Comparison of ENCODE assay signal across 1 cellular context in the genomic region with DNA sequence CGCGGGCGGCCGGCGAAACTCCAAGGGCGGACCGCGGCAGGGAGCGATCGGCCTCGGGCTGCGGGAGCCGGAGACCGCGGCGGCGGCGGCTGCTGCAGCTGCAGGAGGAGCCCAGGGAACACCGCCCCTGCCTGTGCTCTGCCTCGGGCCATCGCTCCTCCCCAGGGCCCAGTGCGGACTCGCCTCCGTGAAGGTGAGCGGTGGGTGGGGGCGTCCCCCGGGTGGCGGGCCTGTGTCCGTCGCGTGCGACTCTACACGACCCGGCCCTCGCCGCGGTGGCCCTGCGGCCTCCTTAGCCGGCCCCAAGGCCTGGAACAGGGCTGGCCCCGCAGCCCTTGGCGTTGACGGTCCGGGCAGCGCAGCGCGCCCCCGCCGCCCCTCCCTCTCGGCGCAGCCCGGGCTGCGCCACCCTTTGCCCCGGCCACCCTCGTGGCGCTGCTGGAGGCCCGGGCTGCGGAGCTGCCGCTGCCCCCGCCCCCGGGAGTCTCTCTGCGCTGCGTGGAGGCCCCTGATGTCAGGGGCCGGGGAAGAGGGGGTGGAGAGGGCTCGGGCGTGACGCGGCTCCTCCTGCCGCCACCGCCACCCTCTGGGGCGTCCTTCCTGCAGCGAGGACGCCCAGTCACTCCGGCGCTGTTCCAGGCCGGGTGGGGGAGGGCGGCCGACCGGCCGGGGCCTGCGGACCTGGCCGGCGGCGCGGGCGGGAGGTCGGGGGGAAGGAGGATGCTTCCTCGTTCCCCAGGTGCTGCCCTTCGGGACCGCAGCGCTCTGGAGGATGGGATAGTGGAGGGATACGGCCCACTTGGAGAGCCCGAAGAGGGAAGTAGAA.
A peak's percentile ranks its signal among the peaks of the same experiment; 100 is the strongest.
TF ChIP-seq lines count a peak whose summit lies in the region.

No MANE protein-coding gene starts in this region.

TF ChIP-seq in HepG2, 621 proteins besides CTCF, POLR2A, EP300 and RAD21 (continued from another document and continues in another):
- TF ChIP-seq, protein P1, sequence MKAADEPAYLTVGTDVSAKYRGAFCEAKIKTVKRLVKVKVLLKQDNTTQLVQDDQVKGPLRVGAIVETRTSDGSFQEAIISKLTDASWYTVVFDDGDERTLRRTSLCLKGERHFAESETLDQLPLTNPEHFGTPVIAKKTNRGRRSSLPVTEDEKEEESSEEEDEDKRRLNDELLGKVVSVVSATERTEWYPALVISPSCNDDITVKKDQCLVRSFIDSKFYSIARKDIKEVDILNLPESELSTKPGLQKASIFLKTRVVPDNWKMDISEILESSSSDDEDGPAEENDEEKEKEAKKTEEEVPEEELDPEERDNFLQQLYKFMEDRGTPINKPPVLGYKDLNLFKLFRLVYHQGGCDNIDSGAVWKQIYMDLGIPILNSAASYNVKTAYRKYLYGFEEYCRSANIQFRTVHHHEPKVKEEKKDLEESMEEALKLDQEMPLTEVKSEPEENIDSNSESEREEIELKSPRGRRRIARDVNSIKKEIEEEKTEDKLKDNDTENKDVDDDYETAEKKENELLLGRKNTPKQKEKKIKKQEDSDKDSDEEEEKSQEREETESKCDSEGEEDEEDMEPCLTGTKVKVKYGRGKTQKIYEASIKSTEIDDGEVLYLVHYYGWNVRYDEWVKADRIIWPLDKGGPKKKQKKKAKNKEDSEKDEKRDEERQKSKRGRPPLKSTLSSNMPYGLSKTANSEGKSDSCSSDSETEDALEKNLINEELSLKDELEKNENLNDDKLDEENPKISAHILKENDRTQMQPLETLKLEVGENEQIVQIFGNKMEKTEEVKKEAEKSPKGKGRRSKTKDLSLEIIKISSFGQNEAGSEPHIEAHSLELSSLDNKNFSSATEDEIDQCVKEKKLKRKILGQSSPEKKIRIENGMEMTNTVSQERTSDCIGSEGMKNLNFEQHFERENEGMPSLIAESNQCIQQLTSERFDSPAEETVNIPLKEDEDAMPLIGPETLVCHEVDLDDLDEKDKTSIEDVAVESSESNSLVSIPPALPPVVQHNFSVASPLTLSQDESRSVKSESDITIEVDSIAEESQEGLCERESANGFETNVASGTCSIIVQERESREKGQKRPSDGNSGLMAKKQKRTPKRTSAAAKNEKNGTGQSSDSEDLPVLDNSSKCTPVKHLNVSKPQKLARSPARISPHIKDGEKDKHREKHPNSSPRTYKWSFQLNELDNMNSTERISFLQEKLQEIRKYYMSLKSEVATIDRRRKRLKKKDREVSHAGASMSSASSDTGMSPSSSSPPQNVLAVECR (CRISPR knock-in tag; IDR thresholded peaks at IDR 0.05; ENCODE audit: borderline replicate concordance): peak; percentile 71
- peak; percentile 56; the same call in 1 of the 2 replicates for TF ChIP-seq ZSCAN31 (CRISPR knock-in tag; IDR thresholded peaks at IDR 0.05; ENCODE audit: low read depth)
- TF ChIP-seq ZNF879 (CRISPR knock-in tag; IDR thresholded peaks at IDR 0.05): no peak
- no peak; the same call in 1 of the 2 replicates for TF ChIP-seq MED1 (CRISPR knock-in tag; IDR thresholded peaks at IDR 0.05)
- TF ChIP-seq, protein P2, sequence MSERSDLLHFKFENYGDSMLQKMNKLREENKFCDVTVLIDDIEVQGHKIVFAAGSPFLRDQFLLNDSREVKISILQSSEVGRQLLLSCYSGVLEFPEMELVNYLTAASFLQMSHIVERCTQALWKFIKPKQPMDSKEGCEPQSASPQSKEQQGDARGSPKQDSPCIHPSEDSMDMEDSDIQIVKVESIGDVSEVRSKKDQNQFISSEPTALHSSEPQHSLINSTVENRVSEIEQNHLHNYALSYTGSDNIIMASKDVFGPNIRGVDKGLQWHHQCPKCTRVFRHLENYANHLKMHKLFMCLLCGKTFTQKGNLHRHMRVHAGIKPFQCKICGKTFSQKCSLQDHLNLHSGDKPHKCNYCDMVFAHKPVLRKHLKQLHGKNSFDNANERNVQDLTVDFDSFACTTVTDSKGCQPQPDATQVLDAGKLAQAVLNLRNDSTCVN (CRISPR knock-in tag; IDR thresholded peaks at IDR 0.05; ENCODE audit: borderline replicate concordance): 0 out of 2 replicates have a peak, but pooled peaks have one; percentile 55
- TF ChIP-seq ATF7-NPFF (CRISPR knock-in tag; IDR thresholded peaks at IDR 0.05; ENCODE audit: low read depth): peak; percentile 78
- peak; percentile 64; the same call in 1 of the 2 replicates for TF ChIP-seq ZNF224 (CRISPR knock-in tag; IDR thresholded peaks at IDR 0.05)
- TF ChIP-seq, protein P3, sequence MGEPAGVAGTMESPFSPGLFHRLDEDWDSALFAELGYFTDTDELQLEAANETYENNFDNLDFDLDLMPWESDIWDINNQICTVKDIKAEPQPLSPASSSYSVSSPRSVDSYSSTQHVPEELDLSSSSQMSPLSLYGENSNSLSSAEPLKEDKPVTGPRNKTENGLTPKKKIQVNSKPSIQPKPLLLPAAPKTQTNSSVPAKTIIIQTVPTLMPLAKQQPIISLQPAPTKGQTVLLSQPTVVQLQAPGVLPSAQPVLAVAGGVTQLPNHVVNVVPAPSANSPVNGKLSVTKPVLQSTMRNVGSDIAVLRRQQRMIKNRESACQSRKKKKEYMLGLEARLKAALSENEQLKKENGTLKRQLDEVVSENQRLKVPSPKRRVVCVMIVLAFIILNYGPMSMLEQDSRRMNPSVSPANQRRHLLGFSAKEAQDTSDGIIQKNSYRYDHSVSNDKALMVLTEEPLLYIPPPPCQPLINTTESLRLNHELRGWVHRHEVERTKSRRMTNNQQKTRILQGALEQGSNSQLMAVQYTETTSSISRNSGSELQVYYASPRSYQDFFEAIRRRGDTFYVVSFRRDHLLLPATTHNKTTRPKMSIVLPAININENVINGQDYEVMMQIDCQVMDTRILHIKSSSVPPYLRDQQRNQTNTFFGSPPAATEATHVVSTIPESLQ (CRISPR knock-in tag; conservative IDR thresholded peaks at IDR 0.05): no peak
- TF ChIP-seq, protein P4, sequence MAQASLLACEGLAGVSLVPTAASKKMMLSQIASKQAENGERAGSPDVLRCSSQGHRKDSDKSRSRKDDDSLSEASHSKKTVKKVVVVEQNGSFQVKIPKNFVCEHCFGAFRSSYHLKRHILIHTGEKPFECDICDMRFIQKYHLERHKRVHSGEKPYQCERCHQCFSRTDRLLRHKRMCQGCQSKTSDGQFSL (CRISPR knock-in tag; IDR thresholded peaks at IDR 0.05): no peak
- TF ChIP-seq ZNF660 (CRISPR knock-in tag; IDR thresholded peaks at IDR 0.05; ENCODE audit: borderline replicate concordance, low read depth): no peak
- TF ChIP-seq, protein P5, sequence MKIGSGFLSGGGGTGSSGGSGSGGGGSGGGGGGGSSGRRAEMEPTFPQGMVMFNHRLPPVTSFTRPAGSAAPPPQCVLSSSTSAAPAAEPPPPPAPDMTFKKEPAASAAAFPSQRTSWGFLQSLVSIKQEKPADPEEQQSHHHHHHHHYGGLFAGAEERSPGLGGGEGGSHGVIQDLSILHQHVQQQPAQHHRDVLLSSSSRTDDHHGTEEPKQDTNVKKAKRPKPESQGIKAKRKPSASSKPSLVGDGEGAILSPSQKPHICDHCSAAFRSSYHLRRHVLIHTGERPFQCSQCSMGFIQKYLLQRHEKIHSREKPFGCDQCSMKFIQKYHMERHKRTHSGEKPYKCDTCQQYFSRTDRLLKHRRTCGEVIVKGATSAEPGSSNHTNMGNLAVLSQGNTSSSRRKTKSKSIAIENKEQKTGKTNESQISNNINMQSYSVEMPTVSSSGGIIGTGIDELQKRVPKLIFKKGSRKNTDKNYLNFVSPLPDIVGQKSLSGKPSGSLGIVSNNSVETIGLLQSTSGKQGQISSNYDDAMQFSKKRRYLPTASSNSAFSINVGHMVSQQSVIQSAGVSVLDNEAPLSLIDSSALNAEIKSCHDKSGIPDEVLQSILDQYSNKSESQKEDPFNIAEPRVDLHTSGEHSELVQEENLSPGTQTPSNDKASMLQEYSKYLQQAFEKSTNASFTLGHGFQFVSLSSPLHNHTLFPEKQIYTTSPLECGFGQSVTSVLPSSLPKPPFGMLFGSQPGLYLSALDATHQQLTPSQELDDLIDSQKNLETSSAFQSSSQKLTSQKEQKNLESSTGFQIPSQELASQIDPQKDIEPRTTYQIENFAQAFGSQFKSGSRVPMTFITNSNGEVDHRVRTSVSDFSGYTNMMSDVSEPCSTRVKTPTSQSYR (CRISPR knock-in tag; IDR thresholded peaks at IDR 0.05; ENCODE audit: borderline replicate concordance): peak; percentile 17; the same call in 1 of the 2 replicates
- TF ChIP-seq SATB2 (CRISPR knock-in tag; IDR thresholded peaks at IDR 0.05): no peak
- no peak for TF ChIP-seq RNF2 (conservative IDR thresholded peaks at IDR 0.05; ENCODE audit: low read depth)
- TF ChIP-seq ZSCAN25 (CRISPR knock-in tag; IDR thresholded peaks at IDR 0.05): peak; percentile 26; the same call in 1 of the 2 replicates
- TF ChIP-seq RORA (CRISPR knock-in tag; IDR thresholded peaks at IDR 0.05): no peak
- peak; percentile 4 for TF ChIP-seq DMAP1 (CRISPR knock-in tag; IDR thresholded peaks at IDR 0.05)
- TF ChIP-seq YY1 (IDR thresholded peaks at IDR 0.05; ENCODE audit: insufficient read depth, insufficient replicate concordance, low read depth, low read length): peak; percentile 7
- TF ChIP-seq, protein P6, sequence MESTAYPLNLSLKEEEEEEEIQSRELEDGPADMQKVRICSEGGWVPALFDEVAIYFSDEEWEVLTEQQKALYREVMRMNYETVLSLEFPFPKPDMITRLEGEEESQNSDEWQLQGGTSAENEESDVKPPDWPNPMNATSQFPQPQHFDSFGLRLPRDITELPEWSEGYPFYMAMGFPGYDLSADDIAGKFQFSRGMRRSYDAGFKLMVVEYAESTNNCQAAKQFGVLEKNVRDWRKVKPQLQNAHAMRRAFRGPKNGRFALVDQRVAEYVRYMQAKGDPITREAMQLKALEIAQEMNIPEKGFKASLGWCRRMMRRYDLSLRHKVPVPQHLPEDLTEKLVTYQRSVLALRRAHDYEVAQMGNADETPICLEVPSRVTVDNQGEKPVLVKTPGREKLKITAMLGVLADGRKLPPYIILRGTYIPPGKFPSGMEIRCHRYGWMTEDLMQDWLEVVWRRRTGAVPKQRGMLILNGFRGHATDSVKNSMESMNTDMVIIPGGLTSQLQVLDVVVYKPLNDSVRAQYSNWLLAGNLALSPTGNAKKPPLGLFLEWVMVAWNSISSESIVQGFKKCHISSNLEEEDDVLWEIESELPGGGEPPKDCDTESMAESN (CRISPR knock-in tag; conservative IDR thresholded peaks at IDR 0.05): peak; percentile 73; the same call in 1 of the 2 replicates
- TF ChIP-seq, protein P7, sequence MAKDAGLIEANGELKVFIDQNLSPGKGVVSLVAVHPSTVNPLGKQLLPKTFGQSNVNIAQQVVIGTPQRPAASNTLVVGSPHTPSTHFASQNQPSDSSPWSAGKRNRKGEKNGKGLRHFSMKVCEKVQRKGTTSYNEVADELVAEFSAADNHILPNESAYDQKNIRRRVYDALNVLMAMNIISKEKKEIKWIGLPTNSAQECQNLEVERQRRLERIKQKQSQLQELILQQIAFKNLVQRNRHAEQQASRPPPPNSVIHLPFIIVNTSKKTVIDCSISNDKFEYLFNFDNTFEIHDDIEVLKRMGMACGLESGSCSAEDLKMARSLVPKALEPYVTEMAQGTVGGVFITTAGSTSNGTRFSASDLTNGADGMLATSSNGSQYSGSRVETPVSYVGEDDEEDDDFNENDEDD (CRISPR knock-in tag; IDR thresholded peaks at IDR 0.05; ENCODE audit: borderline replicate concordance): peak; percentile 8; the same call in 1 of the 2 replicates
- no peak for TF ChIP-seq ONECUT2 (CRISPR knock-in tag; IDR thresholded peaks at IDR 0.05)
- peak; percentile 35; the same call in 1 of the 2 replicates for TF ChIP-seq NKX3-1 (CRISPR knock-in tag; IDR thresholded peaks at IDR 0.05)
- TF ChIP-seq TCF12 (IDR thresholded peaks at IDR 0.05): no peak
- no peak for TF ChIP-seq TCF12 (CRISPR knock-in tag; IDR thresholded peaks at IDR 0.05)
- TF ChIP-seq, protein P8, sequence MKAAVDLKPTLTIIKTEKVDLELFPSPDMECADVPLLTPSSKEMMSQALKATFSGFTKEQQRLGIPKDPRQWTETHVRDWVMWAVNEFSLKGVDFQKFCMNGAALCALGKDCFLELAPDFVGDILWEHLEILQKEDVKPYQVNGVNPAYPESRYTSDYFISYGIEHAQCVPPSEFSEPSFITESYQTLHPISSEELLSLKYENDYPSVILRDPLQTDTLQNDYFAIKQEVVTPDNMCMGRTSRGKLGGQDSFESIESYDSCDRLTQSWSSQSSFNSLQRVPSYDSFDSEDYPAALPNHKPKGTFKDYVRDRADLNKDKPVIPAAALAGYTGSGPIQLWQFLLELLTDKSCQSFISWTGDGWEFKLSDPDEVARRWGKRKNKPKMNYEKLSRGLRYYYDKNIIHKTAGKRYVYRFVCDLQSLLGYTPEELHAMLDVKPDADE (CRISPR knock-in tag; IDR thresholded peaks at IDR 0.05): peak; percentile 52; the same call in 1 of the 2 replicates
- TF ChIP-seq, protein P9, sequence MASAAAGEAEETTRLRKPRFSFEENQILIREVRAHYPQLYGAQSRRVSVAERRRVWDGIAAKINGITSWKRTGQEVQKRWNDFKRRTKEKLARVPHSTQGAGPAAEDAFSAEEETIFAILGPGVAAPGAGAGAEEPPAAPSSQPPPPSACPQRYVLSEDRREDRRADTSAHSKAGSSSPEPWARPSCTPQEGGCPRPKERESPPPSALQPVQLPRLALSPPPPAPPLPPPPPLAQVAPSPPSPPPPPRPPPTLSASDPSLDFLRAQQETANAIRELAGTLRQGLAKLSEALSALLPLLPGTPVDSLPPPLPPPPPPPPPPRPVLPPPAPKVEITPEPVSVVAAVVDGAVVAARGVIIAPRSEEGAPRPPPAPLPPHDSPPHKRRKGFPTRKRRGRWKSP (CRISPR knock-in tag; IDR thresholded peaks at IDR 0.05): peak; percentile 97
- peak; percentile 3; the same call in 1 of the 2 replicates for TF ChIP-seq KLF6 (CRISPR knock-in tag; IDR thresholded peaks at IDR 0.05)
- no peak for TF ChIP-seq TCF7L2 (IDR thresholded peaks at IDR 0.05; ENCODE audit: low read depth, low read length)
- peak; percentile 41 for TF ChIP-seq ZNF430 (CRISPR knock-in tag; IDR thresholded peaks at IDR 0.05)
- TF ChIP-seq, protein P10, sequence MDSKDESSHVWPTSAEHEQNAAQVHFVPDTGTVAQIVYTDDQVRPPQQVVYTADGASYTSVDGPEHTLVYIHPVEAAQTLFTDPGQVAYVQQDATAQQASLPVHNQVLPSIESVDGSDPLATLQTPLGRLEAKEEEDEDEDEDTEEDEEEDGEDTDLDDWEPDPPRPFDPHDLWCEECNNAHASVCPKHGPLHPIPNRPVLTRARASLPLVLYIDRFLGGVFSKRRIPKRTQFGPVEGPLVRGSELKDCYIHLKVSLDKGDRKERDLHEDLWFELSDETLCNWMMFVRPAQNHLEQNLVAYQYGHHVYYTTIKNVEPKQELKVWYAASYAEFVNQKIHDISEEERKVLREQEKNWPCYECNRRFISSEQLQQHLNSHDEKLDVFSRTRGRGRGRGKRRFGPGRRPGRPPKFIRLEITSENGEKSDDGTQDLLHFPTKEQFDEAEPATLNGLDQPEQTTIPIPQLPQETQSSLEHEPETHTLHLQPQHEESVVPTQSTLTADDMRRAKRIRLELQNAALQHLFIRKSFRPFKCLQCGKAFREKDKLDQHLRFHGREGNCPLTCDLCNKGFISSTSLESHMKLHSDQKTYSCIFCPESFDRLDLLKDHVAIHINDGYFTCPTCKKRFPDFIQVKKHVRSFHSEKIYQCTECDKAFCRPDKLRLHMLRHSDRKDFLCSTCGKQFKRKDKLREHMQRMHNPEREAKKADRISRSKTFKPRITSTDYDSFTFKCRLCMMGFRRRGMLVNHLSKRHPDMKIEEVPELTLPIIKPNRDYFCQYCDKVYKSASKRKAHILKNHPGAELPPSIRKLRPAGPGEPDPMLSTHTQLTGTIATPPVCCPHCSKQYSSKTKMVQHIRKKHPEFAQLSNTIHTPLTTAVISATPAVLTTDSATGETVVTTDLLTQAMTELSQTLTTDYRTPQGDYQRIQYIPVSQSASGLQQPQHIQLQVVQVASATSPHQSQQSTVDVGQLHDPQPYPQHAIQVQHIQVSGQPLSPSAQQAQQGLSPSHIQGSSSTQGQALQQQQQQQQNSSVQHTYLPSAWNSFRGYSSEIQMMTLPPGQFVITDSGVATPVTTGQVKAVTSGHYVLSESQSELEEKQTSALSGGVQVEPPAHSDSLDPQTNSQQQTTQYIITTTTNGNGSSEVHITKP (CRISPR knock-in tag; IDR thresholded peaks at IDR 0.05; ENCODE audit: low read depth): no peak
- peak; percentile 12; the same call in 1 of the 2 replicates for TF ChIP-seq TMF1 (CRISPR knock-in tag; IDR thresholded peaks at IDR 0.05; ENCODE audit: low read depth)
